ENCODE assay signal across 1 cellular context in genomic region chr4:41072021-41072777, GRCh38.
TF ChIP-seq lines count a peak whose summit lies in the region.

No MANE protein-coding gene starts in this region.

TF ChIP-seq in GM23338, 12 proteins besides CTCF, POLR2A, EP300 and RAD21 (continued from another document):
- no peak for TF ChIP-seq ZNF462 (CRISPR knock-in tag; IDR thresholded peaks at IDR 0.05)
- TF ChIP-seq JUNB (IDR thresholded peaks at IDR 0.05; ENCODE audit: unreplicated experiment) = no peak
- no peak for TF ChIP-seq ZNF331 (CRISPR knock-in tag; IDR thresholded peaks at IDR 0.05; ENCODE audit: low read depth)
